Comparison of ENCODE assay signal across 16 cellular contexts in the genomic region with DNA sequence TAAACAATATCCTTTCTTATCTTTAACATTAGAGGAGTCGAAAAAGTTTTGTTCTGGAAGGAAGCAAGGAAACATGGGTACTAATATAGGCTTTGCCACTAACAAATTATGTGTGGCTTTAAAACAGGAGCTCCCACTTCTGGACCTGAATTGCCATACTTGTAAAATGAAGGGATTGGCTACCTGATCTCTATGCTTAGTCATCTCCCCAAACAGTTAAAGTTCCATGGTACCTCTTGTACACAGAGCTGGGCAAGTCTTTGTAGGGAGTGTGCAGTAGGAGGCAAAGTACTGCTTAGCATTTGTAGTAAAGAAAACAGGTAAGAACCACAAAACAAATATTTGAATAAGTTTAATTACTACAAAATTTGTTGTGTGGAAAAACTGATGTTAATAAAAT.
DNase-seq lines count a peak whose midpoint lies in the region; ATAC-seq, FAIRE-seq and TF ChIP-seq lines count a peak whose summit lies in the region.
"Had no signal": no experiment of that assay in that cellular context is flagged by ENCODE, and none has a peak within 500 bp of the region (broad histone marks: within the 10 kb centered on the region; RNA-seq: fewer than 3 reads in every experiment).

No MANE protein-coding gene starts in this region.

- ATAC-seq in HepG2 (peak; percentile 73), GM21786 (IDR thresholded peaks at IDR 0.05; ENCODE audit: unreplicated experiment) (no peak)
- ATAC-seq: CD8-positive, alpha-beta T cell had no signal

- H3K9ac ChIP-seq in Karpas-422 (ENCODE audit: low read length) (no peak overlapping the region), HepG2 (ENCODE audit: insufficient read depth, low read depth, low read length) (no peak overlapping the region)

- H3K36me3 ChIP-seq in Karpas-422 (ENCODE audit: insufficient read depth, low read length): no peaks in the 10 kb centered on the region
- no peaks in the 10 kb centered on the region; a peak in 2 of 5 replicates for H3K36me3 ChIP-seq in HepG2 (replicated peaks in 1 of 2; ENCODE audit: control insufficient read depth in 1 of 2, insufficient read depth in 2 of 2, low read length in 2 of 2)
- H3K36me3 ChIP-seq: adrenal gland had no signal

- no peaks in the 10 kb centered on the region for H3K9me3 ChIP-seq in Karpas-422 (ENCODE audit: low read length)
- no peaks in the 10 kb centered on the region for H3K9me3 ChIP-seq in HepG2 (ENCODE audit: low read length)
- H3K9me3 ChIP-seq: adrenal gland, SJSA1 had no signal

- H3K4me1 ChIP-seq in Karpas-422 (ENCODE audit: low read length) (peaks cover 13% of the 10 kb centered on the region), HepG2 (ENCODE audit: insufficient read depth, low read length) (peaks cover 37% of the 10 kb centered on the region)
- H3K4me1 ChIP-seq: adrenal gland had no signal

- H3K4me3 ChIP-seq in Karpas-422 (ENCODE audit: low read length) (no peak overlapping the region), HepG2 (replicated peaks in 1 of 3; ENCODE audit: insufficient read depth in 1 of 3, low read depth in 2 of 3, low read length in 3 of 3) (no peak overlapping the region)
- H3K4me3 ChIP-seq: adrenal gland, SJSA1 had no signal

- no peak; the same call in 1 of the 2 replicates for TF ChIP-seq CTCF in HepG2 (CRISPR knock-in tag; IDR thresholded peaks at IDR 0.05)

- H3K79me2 ChIP-seq in Karpas-422 (ENCODE audit: low read length) (peaks cover 89% of the 10 kb centered on the region), HepG2 (ENCODE audit: insufficient read depth, low read length) (peaks cover 5% of the 10 kb centered on the region)

- no peak overlapping the region for H2AFZ ChIP-seq in Karpas-422 (ENCODE audit: low read length)
- no peak overlapping the region for H2AFZ ChIP-seq in HepG2 (ENCODE audit: low read length)

- TF ChIP-seq POLR2A in HepG2 (IDR thresholded peaks at IDR 0.05; ENCODE audit: insufficient read depth in 1 of 2, low read depth in 2 of 2, low read length in 2 of 2): no peak

- no TSS peak for BruUV-seq in HepG2 (replicated peaks; lab: Mats Ljungman, UMichigan)

- no peaks in the 10 kb centered on the region for H3K9me2 ChIP-seq in Karpas-422 (replicated peaks; ENCODE audit: insufficient read depth, low read length)

- peak overlapping the region; percentile 19; the same call in 1 of the 2 replicates for H3K27ac ChIP-seq in Karpas-422 (ENCODE audit: low read length)
- peak overlapping the region; percentile 52 for H3K27ac ChIP-seq in HepG2 (ENCODE audit: extremely low read length, insufficient read depth, low read length)
- H3K27ac ChIP-seq: adrenal gland, SJSA1 had no signal

- no peaks in the 10 kb centered on the region for H4K20me1 ChIP-seq in Karpas-422 (ENCODE audit: insufficient read depth, low read depth, low read length)
- H4K20me1 ChIP-seq in HepG2 (ENCODE audit: insufficient read depth, low read length): no peaks in the 10 kb centered on the region

- 89% methylated on average over 1 of the region's 1 CpG for WGBS in HepG2 (ENCODE audit: low lambda C conversion rate)

- FAIRE-seq in HepG2 (lab: Jason Lieb, UNC): peak; percentile 34
- FAIRE-seq: GM19239 had no signal

- in situ Hi-C loops in ACHN (cut with HindIII; ENCODE audit: low pct_ligation_motif_present, low pct_unique_long_range_greater_than_20kb, low sequenced_read_pairs) (no loop called here), HepG2 (cut with HindIII; ENCODE audit: extremely low pct_ligation_motif_present, low pct_unique_long_range_greater_than_20kb) (no loop called here)

- H3K27me3 ChIP-seq in Karpas-422 (ENCODE audit: low read length): no peaks in the 10 kb centered on the region
- H3K27me3 ChIP-seq in HepG2 (ENCODE audit: control insufficient read depth in 1 of 2, insufficient read depth in 2 of 2, low read length in 2 of 2): no peaks in the 10 kb centered on the region
- H3K27me3 ChIP-seq: adrenal gland, SJSA1 had no signal

- intact Hi-C loops in HepG2 (cut with micrococcal nuclease; ENCODE audit: unreplicated experiment): loop anchor here (5.0 kb wide), 1 partner anchor 197 kb away; a partner anchor contains a TSS

- POLR2A ChIA-PET in HepG2 (lab: Yijun Ruan, JAX): interaction anchor here (0.8 to 1.1 kb wide), 3 partner anchors 17 to 199 kb away, joined by 3 read pairs; a partner anchor contains a TSS

- H3K4me2 ChIP-seq in Karpas-422 (ENCODE audit: low read depth, low read length, poor library complexity, severe bottlenecking) (no peak overlapping the region), HepG2 (ENCODE audit: low read depth, low read length) (no peak overlapping the region)

- DNase-seq in ACHN: peak; percentile 3
- DNase-seq in Karpas-422: no peak
- DNase-seq in astrocyte of the hippocampus (ENCODE audit: low read depth, low spot score): peak; percentile 21
- DNase-seq in HepG2 (ENCODE audit: low spot score): peak; percentile 62
- no peak for DNase-seq in NOMO-1 treated with DMSO at 0.1 percent for 48 hours (lab: John Stamatoyannopoulos, UW; ENCODE audit: unreplicated experiment)
- DNase-seq in HCEC 1CT: no peak
- no peak for DNase-seq in mucosa of gallbladder (ENCODE audit: low spot score)
- DNase-seq: activated effector memory CD4-positive, alpha-beta T cell treated with anti-CD3 and anti-CD28 coated beads, Interleukin-2, amount 50 U/mL, for 16 hours; adrenal gland; CD8-positive, alpha-beta T cell; NCI-H1417 treated with DMSO at 0.1 percent for 48 hours; NCI-H345; stimulated activated CD4-positive, alpha-beta T cell treated with anti-CD3 and anti-CD28 coated beads, Interleukin-2, amount 100 ng/mL, for 48 hours had no signal

- TF ChIP-seq RAD21 in HepG2 (CRISPR knock-in tag; IDR thresholded peaks at IDR 0.05): no peak

- CTCF ChIA-PET in HepG2 (lab: Yijun Ruan, JAX; ENCODE audit: low intra/inter-chr PET ratio, low total read pairs): no interaction called here

- TF ChIP-seq EP300 in HepG2 (IDR thresholded peaks at IDR 0.05; ENCODE audit: low read depth in 2 of 2, low read length in 2 of 2) (peak in 1 of 2 experiments; percentile 52; a peak in 1 of 4 replicates), HepG2 (CRISPR knock-in tag; IDR thresholded peaks at IDR 0.05; ENCODE audit: borderline replicate concordance) (no peak)

TF ChIP-seq in HepG2, 621 proteins besides CTCF, POLR2A, EP300 and RAD21 (continues in another document):
- TF ChIP-seq MAFK (conservative IDR thresholded peaks at IDR 0.05 in 1 of 2, IDR thresholded peaks at IDR 0.05 in 1 of 2; ENCODE audit: low read length in 2 of 2) (0 out of 4 replicates have a peak, but pooled peaks of 1 of the 2 experiments have one; percentile 12), ZNF501 (CRISPR knock-in tag; IDR thresholded peaks at IDR 0.05) (no peak), HDAC6 (IDR thresholded peaks at IDR 0.05; ENCODE audit: low read depth, low read length) (no peak), ARHGAP35 (CRISPR knock-in tag; IDR thresholded peaks at IDR 0.05; ENCODE audit: borderline replicate concordance) (no peak), ZNF34 (CRISPR knock-in tag; IDR thresholded peaks at IDR 0.05; ENCODE audit: borderline replicate concordance) (no peak), FOXA3 (CRISPR knock-in tag; IDR thresholded peaks at IDR 0.05) (peak; percentile 58), RFX1 (IDR thresholded peaks at IDR 0.05) (no peak), FOXP1 (IDR thresholded peaks at IDR 0.05) (no peak), FOXP1 (CRISPR knock-in tag; IDR thresholded peaks at IDR 0.05) (no peak), ZNF781 (CRISPR knock-in tag; IDR thresholded peaks at IDR 0.05; ENCODE audit: borderline replicate concordance, not compliant biosample characterization) (no peak), ZNF615 (CRISPR knock-in tag; IDR thresholded peaks at IDR 0.05; ENCODE audit: borderline replicate concordance) (no peak), FOXJ3 (CRISPR knock-in tag; IDR thresholded peaks at IDR 0.05; ENCODE audit: borderline replicate concordance) (no peak), ZNF670 (CRISPR knock-in tag; IDR thresholded peaks at IDR 0.05; ENCODE audit: borderline replicate concordance) (no peak), TOPORS (CRISPR knock-in tag; IDR thresholded peaks at IDR 0.05) (no peak)
- TF ChIP-seq, protein P1, sequence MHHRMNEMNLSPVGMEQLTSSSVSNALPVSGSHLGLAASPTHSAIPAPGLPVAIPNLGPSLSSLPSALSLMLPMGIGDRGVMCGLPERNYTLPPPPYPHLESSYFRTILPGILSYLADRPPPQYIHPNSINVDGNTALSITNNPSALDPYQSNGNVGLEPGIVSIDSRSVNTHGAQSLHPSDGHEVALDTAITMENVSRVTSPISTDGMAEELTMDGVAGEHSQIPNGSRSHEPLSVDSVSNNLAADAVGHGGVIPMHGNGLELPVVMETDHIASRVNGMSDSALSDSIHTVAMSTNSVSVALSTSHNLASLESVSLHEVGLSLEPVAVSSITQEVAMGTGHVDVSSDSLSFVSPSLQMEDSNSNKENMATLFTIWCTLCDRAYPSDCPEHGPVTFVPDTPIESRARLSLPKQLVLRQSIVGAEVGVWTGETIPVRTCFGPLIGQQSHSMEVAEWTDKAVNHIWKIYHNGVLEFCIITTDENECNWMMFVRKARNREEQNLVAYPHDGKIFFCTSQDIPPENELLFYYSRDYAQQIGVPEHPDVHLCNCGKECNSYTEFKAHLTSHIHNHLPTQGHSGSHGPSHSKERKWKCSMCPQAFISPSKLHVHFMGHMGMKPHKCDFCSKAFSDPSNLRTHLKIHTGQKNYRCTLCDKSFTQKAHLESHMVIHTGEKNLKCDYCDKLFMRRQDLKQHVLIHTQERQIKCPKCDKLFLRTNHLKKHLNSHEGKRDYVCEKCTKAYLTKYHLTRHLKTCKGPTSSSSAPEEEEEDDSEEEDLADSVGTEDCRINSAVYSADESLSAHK (CRISPR knock-in tag; IDR thresholded peaks at IDR 0.05; ENCODE audit: borderline replicate concordance): no peak
- TF ChIP-seq, protein P2, sequence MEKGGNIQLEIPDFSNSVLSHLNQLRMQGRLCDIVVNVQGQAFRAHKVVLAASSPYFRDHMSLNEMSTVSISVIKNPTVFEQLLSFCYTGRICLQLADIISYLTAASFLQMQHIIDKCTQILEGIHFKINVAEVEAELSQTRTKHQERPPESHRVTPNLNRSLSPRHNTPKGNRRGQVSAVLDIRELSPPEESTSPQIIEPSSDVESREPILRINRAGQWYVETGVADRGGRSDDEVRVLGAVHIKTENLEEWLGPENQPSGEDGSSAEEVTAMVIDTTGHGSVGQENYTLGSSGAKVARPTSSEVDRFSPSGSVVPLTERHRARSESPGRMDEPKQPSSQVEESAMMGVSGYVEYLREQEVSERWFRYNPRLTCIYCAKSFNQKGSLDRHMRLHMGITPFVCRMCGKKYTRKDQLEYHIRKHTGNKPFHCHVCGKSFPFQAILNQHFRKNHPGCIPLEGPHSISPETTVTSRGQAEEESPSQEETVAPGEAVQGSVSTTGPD (CRISPR knock-in tag; IDR thresholded peaks at IDR 0.05): no peak

Comparison
In these comparisons a context has a peak if more than half of its experiments do, and no peak if none do; other contexts are left out.
1. DNase-seq: peak in ACHN (single experiment), astrocyte of the hippocampus (single experiment) and HepG2 (single experiment); none in Karpas-422 (single experiment), NOMO-1 treated with DMSO at 0.1 percent for 48 hours (single experiment), HCEC 1CT (single experiment) and mucosa of gallbladder (single experiment).